ENCODE assay signal across 1 cellular context in genomic region chr19:54462713-54463530, GRCh38.
TF ChIP-seq lines count a peak whose summit lies in the region.

No MANE protein-coding gene starts in this region.

TF ChIP-seq in GM12878, 131 proteins besides CTCF, POLR2A, EP300 and RAD21 (continues in another document):
- no peak for TF ChIP-seq NR2C1 (IDR thresholded peaks at IDR 0.05)
- no peak for TF ChIP-seq TCF12 (IDR thresholded peaks at IDR 0.05; ENCODE audit: low read depth, low read length)
- TF ChIP-seq POLR2AphosphoS5 (IDR thresholded peaks at IDR 0.05; ENCODE audit: low read length): peak; percentile 40; the same call in 1 of the 2 replicates
- no peak for TF ChIP-seq JUND (IDR thresholded peaks at IDR 0.05; ENCODE audit: low read depth, low read length)
- 0 out of 2 replicates have a peak, but pooled peaks have one; percentile 63 for TF ChIP-seq RB1 (IDR thresholded peaks at IDR 0.05; ENCODE audit: borderline replicate concordance)
- TF ChIP-seq PKNOX1 (IDR thresholded peaks at IDR 0.05): no peak
- peak; percentile 33; the same call in 1 of the 2 replicates for TF ChIP-seq PAX5 (IDR thresholded peaks at IDR 0.05; ENCODE audit: borderline replicate concordance, low read depth, low read length)
- no peak for TF ChIP-seq ZNF24 (IDR thresholded peaks at IDR 0.05)
- no peak for TF ChIP-seq ZBTB33 (IDR thresholded peaks at IDR 0.05)
- TF ChIP-seq KAT2A (conservative IDR thresholded peaks at IDR 0.05; ENCODE audit: control insufficient read depth, low read depth, low read length): no peak
- peak; percentile 77 for TF ChIP-seq NKRF (conservative IDR thresholded peaks at IDR 0.05)
- no peak for TF ChIP-seq TCF3 (IDR thresholded peaks at IDR 0.05; ENCODE audit: borderline replicate concordance, insufficient read depth, low read depth, low read length)
- TF ChIP-seq PBX3 (IDR thresholded peaks at IDR 0.05; ENCODE audit: insufficient replicate concordance, low read depth, low read length): no peak
- no peak for TF ChIP-seq NR2C2 (IDR thresholded peaks at IDR 0.05; ENCODE audit: borderline replicate concordance, control insufficient read depth, insufficient read length, low read depth)
- peak; percentile 82 for TF ChIP-seq YY1 (IDR thresholded peaks at IDR 0.05; ENCODE audit: low read depth, low read length)
- TF ChIP-seq WRNIP1 (IDR thresholded peaks at IDR 0.05; ENCODE audit: borderline replicate concordance, low read depth, low read length): no peak
- no peak for TF ChIP-seq NFYA (IDR thresholded peaks at IDR 0.05; ENCODE audit: borderline replicate concordance, low read depth, low read length)
- TF ChIP-seq ZNF217 (IDR thresholded peaks at IDR 0.05): 0 out of 2 replicates have a peak, but pooled peaks have one; percentile 52
- no peak for TF ChIP-seq NBN (IDR thresholded peaks at IDR 0.05)
- no peak for TF ChIP-seq ZBTB4 (CRISPR knock-in tag; IDR thresholded peaks at IDR 0.05)
- TF ChIP-seq SREBF2 (IDR thresholded peaks at IDR 0.05; ENCODE audit: low read length): no peak
- no peak for TF ChIP-seq FOXK2 (IDR thresholded peaks at IDR 0.05)
- peak; percentile 98; the same call in 1 of the 2 replicates for TF ChIP-seq GATAD2B (conservative IDR thresholded peaks at IDR 0.05; ENCODE audit: low read depth)
- TF ChIP-seq HDAC6 (IDR thresholded peaks at IDR 0.05; ENCODE audit: unreplicated experiment): peak; percentile 80
- no peak for TF ChIP-seq TAF1 (IDR thresholded peaks at IDR 0.05; ENCODE audit: borderline replicate concordance, low read depth, low read length)
- TF ChIP-seq RUNX3 (IDR thresholded peaks at IDR 0.05; ENCODE audit: low read length): no peak
- TF ChIP-seq SUZ12 (IDR thresholded peaks at IDR 0.05; ENCODE audit: unreplicated experiment): no peak
- TF ChIP-seq BMI1 (IDR thresholded peaks at IDR 0.05; ENCODE audit: borderline replicate concordance): no peak
- peak; percentile 20 for TF ChIP-seq BCL3 (IDR thresholded peaks at IDR 0.05; ENCODE audit: borderline replicate concordance, insufficient read depth, low read depth, low read length, poor library complexity, severe bottlenecking)
- no peak for TF ChIP-seq IKZF1 (conservative IDR thresholded peaks at IDR 0.05)
- no peak for TF ChIP-seq SUPT20H (IDR thresholded peaks at IDR 0.05; ENCODE audit: borderline replicate concordance, control insufficient read depth, low read depth, low read length)
- no peak for TF ChIP-seq ZNF384 (IDR thresholded peaks at IDR 0.05; ENCODE audit: borderline replicate concordance, low read depth, low read length)
- 0 out of 2 replicates have a peak, but pooled peaks have one; percentile 1 for TF ChIP-seq CREM (IDR thresholded peaks at IDR 0.05; ENCODE audit: low read depth)
- no peak; the same call in 1 of the 2 replicates for TF ChIP-seq ZNF687 (IDR thresholded peaks at IDR 0.05)
- peak; percentile 84 for TF ChIP-seq SMARCA5 (IDR thresholded peaks at IDR 0.05)
- peak; percentile 18 for TF ChIP-seq BACH1 (IDR thresholded peaks at IDR 0.05; ENCODE audit: borderline replicate concordance)
- peak; percentile 97 for TF ChIP-seq LARP7 (IDR thresholded peaks at IDR 0.05)
- peak; percentile 76; the same call in 1 of the 2 replicates for TF ChIP-seq ZSCAN29 (IDR thresholded peaks at IDR 0.05)
- no peak for TF ChIP-seq BCLAF1 (IDR thresholded peaks at IDR 0.05)
- peak; percentile 69; the same call in 1 of the 2 replicates for TF ChIP-seq MTA3 (IDR thresholded peaks at IDR 0.05; ENCODE audit: borderline replicate concordance, low read length)
- no peak for TF ChIP-seq SKIL (IDR thresholded peaks at IDR 0.05; ENCODE audit: low read depth, poor library complexity, severe bottlenecking)
- TF ChIP-seq EGR1 (IDR thresholded peaks at IDR 0.05; ENCODE audit: borderline replicate concordance in 1 of 2, low read depth in 2 of 2, low read length in 2 of 2): no peak
- no peak for TF ChIP-seq PML (IDR thresholded peaks at IDR 0.05; ENCODE audit: low read length)
